Comparison of ENCODE assay signal across 16 cellular contexts in genomic region chr4:112379306-112379705, GRCh38.
DNase-seq lines count a peak whose midpoint lies in the region; ATAC-seq, FAIRE-seq and TF ChIP-seq lines count a peak whose summit lies in the region.
"Had no signal": no experiment of that assay in that cellular context is flagged by ENCODE, and none has a peak within 500 bp of the region (broad histone marks: within the 10 kb centered on the region; RNA-seq: fewer than 3 reads in every experiment).

No MANE protein-coding gene starts in this region.

- DNase-seq in HFFc6 (no peak), coronary artery (ENCODE audit: low spot score) (no peak), HepG2 (ENCODE audit: low spot score) (no peak), NCI-H2196 (lab: John Stamatoyannopoulos, UW; ENCODE audit: unreplicated experiment) (no peak), GM19238 (ENCODE audit: insufficient read length, low spot score) (no peak), NCI-H1694 treated with DMSO at 0.1 percent for 48 hours (lab: John Stamatoyannopoulos, UW) (no peak), hepatic stellate cell (ENCODE audit: low spot score) (no peak)
- DNase-seq: activated CD4-positive, alpha-beta T cell treated with anti-CD3 and anti-CD28 coated beads for 48 hours; activated T-cell treated with anti-CD3 and anti-CD28 coated beads, Interleukin-2, amount 50 U/mL, for 24 hours; NCI-H446; stimulated activated CD4-positive, alpha-beta T cell treated with anti-CD3 and anti-CD28 coated beads, Interleukin-2, amount 100 ng/mL, for 24 hours; T1000 had no signal

- no peak for TF ChIP-seq POLR2A in HepG2 (IDR thresholded peaks at IDR 0.05; ENCODE audit: insufficient read depth in 1 of 2, low read depth in 2 of 2, low read length in 2 of 2)

- H3K27ac ChIP-seq in coronary artery: no peak overlapping the region
- H3K27ac ChIP-seq in HepG2 (ENCODE audit: extremely low read length, insufficient read depth, low read length): no peak overlapping the region
- H3K27ac ChIP-seq: SJSA1 had no signal

- H3K9ac ChIP-seq in HepG2 (ENCODE audit: insufficient read depth, low read depth, low read length) (no peak overlapping the region), skeletal muscle satellite cell (ENCODE audit: low read depth, low read length) (no peak overlapping the region)

- TF ChIP-seq CTCF in HFFc6 (IDR thresholded peaks at IDR 0.05): no peak
- no peak for TF ChIP-seq CTCF in coronary artery (IDR thresholded peaks at IDR 0.05)
- TF ChIP-seq CTCF in HepG2 (CRISPR knock-in tag; IDR thresholded peaks at IDR 0.05): no peak

- CTCF ChIA-PET in HepG2 (lab: Yijun Ruan, JAX; ENCODE audit: low intra/inter-chr PET ratio, low total read pairs): no interaction called here

- H3K27me3 Mint-ChIP-seq in HFFc6 (ENCODE audit: insufficient read depth): no peaks in the 10 kb centered on the region
- H3K27me3 Mint-ChIP-seq: activated T-cell treated with anti-CD3 and anti-CD28 coated beads, Interleukin-2, amount 50 U/mL, for 24 hours had no signal

- peaks cover 23% of the 10 kb centered on the region for H3K4me1 Mint-ChIP-seq in HFFc6 (ENCODE audit: low read depth)

- 0 out of 2 replicates have a peak overlapping the region, but pooled peaks have one; percentile 27 for H3K27ac Mint-ChIP-seq in HFFc6
- H3K27ac Mint-ChIP-seq: activated T-cell treated with anti-CD3 and anti-CD28 coated beads, Interleukin-2, amount 50 U/mL, for 24 hours had no signal

- FAIRE-seq in HepG2 (lab: Jason Lieb, UNC): no peak
- FAIRE-seq: frontal cortex had no signal

- intact Hi-C loops in HepG2 (cut with micrococcal nuclease; ENCODE audit: unreplicated experiment): no loop called here

- H3K4me3 ChIP-seq in coronary artery (peak overlapping the region; percentile 35), HepG2 (replicated peaks in 1 of 3; ENCODE audit: insufficient read depth in 1 of 3, low read depth in 2 of 3, low read length in 3 of 3) (no peak overlapping the region), skeletal muscle satellite cell (ENCODE audit: low read length) (peak overlapping the region; percentile 58)
- H3K4me3 ChIP-seq: SJSA1 had no signal

- no TSS peak for BruUV-seq in HepG2 (replicated peaks; lab: Mats Ljungman, UMichigan)

- no peaks in the 10 kb centered on the region for H3K9me3 ChIP-seq in HepG2 (ENCODE audit: low read length)
- no peaks in the 10 kb centered on the region for H3K9me3 ChIP-seq in skeletal muscle satellite cell (replicated peaks; ENCODE audit: low read length)
- H3K9me3 ChIP-seq: SJSA1 had no signal

- no peak for TF ChIP-seq RAD21 in HepG2 (CRISPR knock-in tag; IDR thresholded peaks at IDR 0.05)

- H3K4me2 ChIP-seq in HepG2 (ENCODE audit: low read depth, low read length) (no peak overlapping the region), skeletal muscle satellite cell (ENCODE audit: low read length) (peak overlapping the region; percentile 71)

- 81% methylated on average over 16 of the region's 26 CpGs for WGBS in HepG2 (ENCODE audit: low lambda C conversion rate)

- H3K36me3 ChIP-seq in HepG2 (replicated peaks in 1 of 2; ENCODE audit: control insufficient read depth in 1 of 2, insufficient read depth in 2 of 2, low read length in 2 of 2): no peaks in the 10 kb centered on the region
- H3K36me3 ChIP-seq in skeletal muscle satellite cell (ENCODE audit: insufficient read depth, low read length): no peaks in the 10 kb centered on the region
- H3K36me3 ChIP-seq: SJSA1 had no signal

- no peaks in the 10 kb centered on the region for H4K20me1 ChIP-seq in HepG2 (ENCODE audit: insufficient read depth, low read length)

- no peak for ATAC-seq in HepG2
- ATAC-seq: HCT116 had no signal

- H3K79me2 ChIP-seq in HepG2 (ENCODE audit: insufficient read depth, low read length): no peaks in the 10 kb centered on the region

- in situ Hi-C loops in HepG2 (cut with HindIII; ENCODE audit: extremely low pct_ligation_motif_present, low pct_unique_long_range_greater_than_20kb): no loop called here

- H3K4me1 ChIP-seq in HepG2 (ENCODE audit: insufficient read depth, low read length) (no peaks in the 10 kb centered on the region), skeletal muscle satellite cell (ENCODE audit: control insufficient read depth, insufficient read depth, low read length) (peaks cover 15% of the 10 kb centered on the region)

- H2AFZ ChIP-seq in HepG2 (ENCODE audit: low read length): no peak overlapping the region

- H3K27me3 ChIP-seq in HepG2 (ENCODE audit: control insufficient read depth in 1 of 2, insufficient read depth in 2 of 2, low read length in 2 of 2) (no peaks in the 10 kb centered on the region), skeletal muscle satellite cell (ENCODE audit: control insufficient read depth, insufficient read depth, low read length) (no peaks in the 10 kb centered on the region)
- H3K27me3 ChIP-seq: SJSA1 had no signal

- 0 out of 2 replicates have a peak, but pooled peaks cover 4% of the 10 kb centered on the region for H3K36me3 Mint-ChIP-seq in HFFc6 (ENCODE audit: low read depth)

- TF ChIP-seq EP300 in HepG2 (IDR thresholded peaks at IDR 0.05; ENCODE audit: low read depth in 2 of 2, low read length in 2 of 2) (no peak), HepG2 (CRISPR knock-in tag; IDR thresholded peaks at IDR 0.05; ENCODE audit: borderline replicate concordance) (no peak)

- POLR2A ChIA-PET in HepG2 (lab: Yijun Ruan, JAX): no interaction called here

- no peaks in the 10 kb centered on the region for H3K9me3 Mint-ChIP-seq in HFFc6
- H3K9me3 Mint-ChIP-seq: activated T-cell treated with anti-CD3 and anti-CD28 coated beads, Interleukin-2, amount 50 U/mL, for 24 hours had no signal

- H3K4me3 Mint-ChIP-seq in HFFc6: no peak overlapping the region
- H3K4me3 Mint-ChIP-seq: activated T-cell treated with anti-CD3 and anti-CD28 coated beads, Interleukin-2, amount 50 U/mL, for 24 hours had no signal

TF ChIP-seq in HepG2, 621 proteins besides CTCF, POLR2A, EP300 and RAD21:
- TF ChIP-seq XBP1 (CRISPR knock-in tag; IDR thresholded peaks at IDR 0.05): no peak
- 0 out of 2 replicates have a peak, but pooled peaks have one; percentile 29 for TF ChIP-seq ZBTB33 (CRISPR knock-in tag; IDR thresholded peaks at IDR 0.05)
- no peak for TF ChIP-seq NFYB (CRISPR knock-in tag; IDR thresholded peaks at IDR 0.05)
- no peak for TF ChIP-seq ZNF34 (CRISPR knock-in tag; IDR thresholded peaks at IDR 0.05; ENCODE audit: borderline replicate concordance)
TF ChIP-seq in HepG2: peak in this region for 1.

Comparison
In these comparisons a context has a peak if more than half of its experiments do, and no peak if none do; other contexts are left out.
1. H3K4me3 ChIP-seq: peak in coronary artery (single experiment) and skeletal muscle satellite cell (single experiment); none in HepG2 (0 of 3).